27 cellular contexts compared by ENCODE assay signal in the genomic region with DNA sequence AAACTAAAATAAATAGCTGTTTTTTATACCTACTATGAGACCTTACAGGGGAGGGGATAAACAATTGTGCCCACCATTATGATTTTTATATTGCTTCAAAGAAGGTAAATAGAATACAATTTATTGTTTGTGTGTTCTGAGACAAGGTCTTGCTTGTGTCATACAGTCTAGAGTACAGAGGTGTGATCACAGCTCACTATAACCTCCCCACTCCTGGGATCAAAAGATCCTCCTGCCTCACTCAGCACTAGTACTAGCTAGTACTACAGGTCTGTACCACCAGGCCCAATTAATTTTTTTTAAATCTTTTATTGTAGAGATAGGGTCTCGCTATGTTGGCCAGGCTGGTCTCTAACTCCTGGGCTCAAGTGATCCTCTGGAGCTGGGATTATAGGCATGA.
"Had no signal": no experiment of that assay in that cellular context is flagged by ENCODE, and none has a peak within 500 bp of the region (broad histone marks: within the 10 kb centered on the region; RNA-seq: fewer than 3 reads in every experiment).

No MANE protein-coding gene starts in this region.

- H3K9me3 ChIP-seq: colonic mucosa, esophagus squamous epithelium, gastrocnemius medialis, heart right ventricle, left lung, lower lobe of right lung had no signal

- H3K9me3 Mint-ChIP-seq: dendritic cell treated with granulocyte-macrophage colony-stimulating factor and Interleukin-4, amounts not matched to agents 40 ng/mL and 50 ng/mL, for 4 days; endodermal cell; naive thymus-derived CD4-positive, alpha-beta T cell had no signal

- H3K27ac ChIP-seq: colonic mucosa, epithelial cell of prostate, esophagus squamous epithelium, gastrocnemius medialis, heart right ventricle, left lung, lower lobe of right lung had no signal

- DNase-seq: colonic mucosa; cortex of kidney; effector CD8-positive, alpha-beta T cell; effector memory CD8-positive, alpha-beta T cell; endodermal cell; erythroblast; esophagus squamous epithelium; foreskin fibroblast; foreskin melanocyte; gastrocnemius medialis; glutamatergic neuron; head of caudate nucleus; heart right ventricle; hippocampal formation; left cardiac atrium; left lung; left ventricle myocardium superior; lower lobe of right lung; mesenchymal stem cell; midbrain; naive thymus-derived CD4-positive, alpha-beta T cell had no signal

- H3K4me3 ChIP-seq: colonic mucosa, esophagus squamous epithelium, gastrocnemius medialis, heart right ventricle, left lung, lower lobe of right lung had no signal

- FAIRE-seq: endometrium, islet of Langerhans, keratinocyte had no signal

- H3K27me3 Mint-ChIP-seq: effector memory CD8-positive, alpha-beta T cell had no signal

- ATAC-seq: effector memory CD8-positive, alpha-beta T cell; esophagus mucosa; gastrocnemius medialis; heart right ventricle; left cardiac atrium; left lung; left ventricle myocardium superior; lower lobe of right lung; naive thymus-derived CD4-positive, alpha-beta T cell had no signal

- H3K36me3 ChIP-seq: colonic mucosa, gastrocnemius medialis had no signal

- H3K4me3 Mint-ChIP-seq: dendritic cell treated with granulocyte-macrophage colony-stimulating factor and Interleukin-4, amounts not matched to agents 40 ng/mL and 50 ng/mL, for 4 days; effector memory CD8-positive, alpha-beta T cell; endodermal cell; naive thymus-derived CD4-positive, alpha-beta T cell had no signal

- H3K27ac Mint-ChIP-seq: dendritic cell treated with granulocyte-macrophage colony-stimulating factor and Interleukin-4, amounts not matched to agents 40 ng/mL and 50 ng/mL, for 4 days; effector memory CD8-positive, alpha-beta T cell; endodermal cell; naive thymus-derived CD4-positive, alpha-beta T cell had no signal

- H3K27me3 ChIP-seq: colonic mucosa, esophagus squamous epithelium, gastrocnemius medialis, heart right ventricle, left lung had no signal
